8 cellular contexts compared by ENCODE assay signal in genomic region chrX:135985123-135985973, GRCh38. TPM values are rescaled to one million over a fixed set of nuclear protein-coding genes. Genes with fewer than 3 reads are reported as not detected.
A peak's percentile ranks its signal among the peaks of the same experiment; 100 is the strongest.
DNase-seq lines count a peak whose midpoint lies in the region; FAIRE-seq and TF ChIP-seq lines count a peak whose summit lies in the region.

SLC9A6 (plus strand) TSS chrX:135985435; CDS start chrX:135985659, 224 bp downstream.

- no peaks in the 10 kb centered on the region for H3K36me3 ChIP-seq in astrocyte (ENCODE audit: insufficient read depth, low read length)
- no peaks in the 10 kb centered on the region for H3K36me3 ChIP-seq in hepatocyte (replicated peaks; ENCODE audit: insufficient read depth, low read depth)

- FAIRE-seq in GM12891 (lab: Jason Lieb, UNC) (peak; percentile 83), astrocyte (lab: Jason Lieb, UNC) (no peak), HTR-8/SVneo (lab: Jason Lieb, UNC) (no peak)

- H3K36me3 Mint-ChIP-seq in HFFc6 (ENCODE audit: low read depth) (no peaks in the 10 kb centered on the region), astrocyte (ENCODE audit: low read depth, unreplicated experiment) (no peaks in the 10 kb centered on the region)

- peak within 1 kb of the TSS; percentile 82 for H3K27ac Mint-ChIP-seq in HFFc6
- peak within 1 kb of the TSS; percentile 73 for H3K27ac Mint-ChIP-seq in astrocyte (ENCODE audit: unreplicated experiment)

- H3K4me1 Mint-ChIP-seq in HFFc6 (ENCODE audit: low read depth), result peaks cover 44% of the 10 kb centered on the region
- peaks cover 15% of the 10 kb centered on the region for H3K4me1 Mint-ChIP-seq in astrocyte (ENCODE audit: low read depth, unreplicated experiment)

- no peaks in the 10 kb centered on the region for H3K9me3 Mint-ChIP-seq in HFFc6
- no peaks in the 10 kb centered on the region for H3K9me3 Mint-ChIP-seq in astrocyte (ENCODE audit: unreplicated experiment)

- H3K4me3 ChIP-seq in astrocyte (ENCODE audit: insufficient read depth, low read depth, low read length) (peak within 1 kb of the TSS; percentile 83), hepatocyte (peak within 1 kb of the TSS; percentile 64)

- H3K27ac ChIP-seq in astrocyte (ENCODE audit: low read depth, low read length), result peak within 1 kb of the TSS; percentile 53
- H3K27ac ChIP-seq in hepatocyte, result peak within 1 kb of the TSS; percentile 80

- H3K79me2 ChIP-seq in astrocyte (ENCODE audit: insufficient read depth, low read length) (peaks cover 12% of the 10 kb centered on the region), hepatocyte (peaks cover 10% of the 10 kb centered on the region)

- no peaks in the 10 kb centered on the region for H3K9me2 ChIP-seq in hepatocyte (replicated peaks; ENCODE audit: insufficient read depth)

- H3K27me3 ChIP-seq in astrocyte (ENCODE audit: insufficient read depth, low read length) (no peaks in the 10 kb centered on the region), hepatocyte (no peaks in the 10 kb centered on the region)

- H3K27me3 Mint-ChIP-seq in HFFc6 (ENCODE audit: insufficient read depth) (no peaks in the 10 kb centered on the region; the same call in 1 of the 2 replicates), astrocyte (ENCODE audit: low read depth, unreplicated experiment) (no peaks in the 10 kb centered on the region)

- H3K9ac ChIP-seq in astrocyte (ENCODE audit: low read length), result peak within 1 kb of the TSS; percentile 86

- H4K20me1 ChIP-seq in astrocyte (ENCODE audit: insufficient read depth, low read length) (no peaks in the 10 kb centered on the region), hepatocyte (ENCODE audit: insufficient read depth, poor library complexity, severe bottlenecking) (no peaks in the 10 kb centered on the region)

- peak within 1 kb of the TSS; percentile 92 for H3K4me3 Mint-ChIP-seq in HFFc6
- peak within 1 kb of the TSS; percentile 91 for H3K4me3 Mint-ChIP-seq in astrocyte (ENCODE audit: unreplicated experiment)

- WGBS in hepatocyte (ENCODE audit: low lambda C conversion rate, missing lambda C conversion rate), result 38% methylated on average over 32 of the region's 69 CpGs

- no peak for TF ChIP-seq POLR2A in GM12891 (IDR thresholded peaks at IDR 0.05; ENCODE audit: low read depth, low read length)

- peak within 1 kb of the TSS; percentile 94 for H3K4me2 ChIP-seq in astrocyte (ENCODE audit: low read length)
- H3K4me2 ChIP-seq in hepatocyte, result peak within 1 kb of the TSS; percentile 79

- no peaks in the 10 kb centered on the region for H3K9me3 ChIP-seq in astrocyte (ENCODE audit: insufficient read depth, low read depth, low read length)
- H3K9me3 ChIP-seq in hepatocyte (ENCODE audit: low read depth), result no peaks in the 10 kb centered on the region

- H2AFZ ChIP-seq in astrocyte (ENCODE audit: low read depth, low read length), result peak within 1 kb of the TSS; percentile 88
- peak within 1 kb of the TSS; percentile 68 for H2AFZ ChIP-seq in hepatocyte

- DNase-seq in GM12891 (ENCODE audit: insufficient read length, low spot score), result peak; percentile 55
- DNase-seq in HFFc6, result peak; percentile 2
- DNase-seq in NCI-H1105 (lab: John Stamatoyannopoulos, UW), result peak; percentile 69
- peak; percentile 50 to 82 (median 59) for DNase-seq in T-helper 2 cell
- no peak for DNase-seq in astrocyte (ENCODE audit: low read depth)
- peak; percentile 86 for DNase-seq in hepatocyte (ENCODE audit: low spot score)
- no peak for DNase-seq in renal cortical epithelial cell (ENCODE audit: low read depth)
- DNase-seq in HTR-8/SVneo (ENCODE audit: insufficient read length, low spot score), result no peak

- H3K4me1 ChIP-seq in astrocyte (ENCODE audit: insufficient read depth, low read length) (no peaks in the 10 kb centered on the region), hepatocyte (ENCODE audit: insufficient read depth) (no peaks in the 10 kb centered on the region)

- TF ChIP-seq CTCF in HFFc6 (IDR thresholded peaks at IDR 0.05) (no peak), astrocyte (IDR thresholded peaks at IDR 0.05; ENCODE audit: insufficient read depth, low read depth, low read length) (no peak), hepatocyte (IDR thresholded peaks at IDR 0.05; ENCODE audit: poor library complexity) (no peak)

TF ChIP-seq in GM12891, 5 proteins besides CTCF, POLR2A, EP300 and RAD21:
- no peak for TF ChIP-seq POLR2AphosphoS5 (IDR thresholded peaks at IDR 0.05; ENCODE audit: low read depth, low read length)
- TF ChIP-seq TAF1 (IDR thresholded peaks at IDR 0.05; ENCODE audit: low read depth, low read length), result no peak
- no peak for TF ChIP-seq SPI1 (IDR thresholded peaks at IDR 0.05; ENCODE audit: low read depth, low read length)
- no peak for TF ChIP-seq POU2F2 (IDR thresholded peaks at IDR 0.05; ENCODE audit: low read depth, low read length)
- no peak for TF ChIP-seq PAX5 (IDR thresholded peaks at IDR 0.05; ENCODE audit: insufficient read depth, low read length, severe bottlenecking)
TF ChIP-seq in GM12891: peak in this region for 0.

RNA-seq across cellular contexts. Expression of gene SLC9A6, which starts in this region (rescaled TPM):
- 2.8 TPM for polyA plus RNA-seq in GM12891 (2012; ENCODE audit: low read depth, missing spikeins)
- total RNA-seq in HFFc6 (2021; fragmentation: NEBNext Ultra II Directional; extraction: Animal tissue kit (Norgen Biotek cat#: 25700)), result 10 to 100 TPM; 16.0 to 22.7 (median 18.6) TPM
- 12.8 and 14.8 TPM in 2 replicates for total RNA-seq in astrocyte
- total RNA-seq in hepatocyte, result 12.8 and 21.6 TPM in 2 replicates
- 9.6 and 11.2 TPM in 2 replicates for polyA plus RNA-seq in hepatocyte
- total RNA-seq in renal cortical epithelial cell, result 26.1 and 28.3 TPM in 2 replicates

Comparison
In these comparisons a context has a peak if more than half of its experiments do, and no peak if none do; other contexts are left out.
1. DNase-seq: peak in GM12891 (single experiment), HFFc6 (single experiment), NCI-H1105 (single experiment), T-helper 2 cell (5 of 5) and hepatocyte (single experiment); none in astrocyte (single experiment), renal cortical epithelial cell (single experiment) and HTR-8/SVneo (single experiment).